In genomic region chr3:195543642-195544536, GRCh38 we compare ENCODE assay signal across 8 cellular contexts. TPM values are rescaled to one million over a fixed set of nuclear protein-coding genes. Genes with fewer than 3 reads are reported as not detected.
DNase-seq lines count a peak whose midpoint lies in the region; FAIRE-seq and TF ChIP-seq lines count a peak whose summit lies in the region.

No MANE protein-coding gene starts in this region.

- H2BK5ac ChIP-seq in neuronal stem cell (ENCODE audit: low read length), result no peak overlapping the region

- H3K27ac ChIP-seq in SJCRH30 (no peak overlapping the region), esophagus muscularis mucosa (replicated peaks in 1 of 4) (peak overlapping the region; percentile 90 to 96 (median 94)), neuronal stem cell (replicated peaks; ENCODE audit: low read length) (no peak overlapping the region)

- H3K4me2 ChIP-seq in neuronal stem cell (ENCODE audit: insufficient read depth, low read length, poor library complexity, severe bottlenecking), result peak overlapping the region; percentile 72

- H3K36me3 ChIP-seq in SJCRH30 (no peaks in the 10 kb centered on the region), esophagus muscularis mucosa (no peaks in the 10 kb centered on the region), neuronal stem cell (replicated peaks in 1 of 2; ENCODE audit: control insufficient read depth in 2 of 2, insufficient read depth in 2 of 2, low read length in 2 of 2) (peaks cover 0 to 3% of the 10 kb centered on the region in 2 donors)

- no peak overlapping the region for H4K91ac ChIP-seq in neuronal stem cell (ENCODE audit: low read depth, low read length, poor library complexity)

- intact Hi-C loops in esophagus muscularis mucosa (cut with DNase I), result loop anchor here (5.0 kb wide), 1 partner anchor 102 kb away; the partner anchor contains the start of gene ACAP2

- H2BK12ac ChIP-seq in neuronal stem cell (ENCODE audit: low read length), result no peak overlapping the region

- H3K14ac ChIP-seq in neuronal stem cell (ENCODE audit: low read length), result no peak overlapping the region

- H3K27me3 ChIP-seq in SJCRH30 (no peaks in the 10 kb centered on the region), esophagus muscularis mucosa (no peaks in the 10 kb centered on the region), neuronal stem cell (ENCODE audit: control insufficient read depth in 3 of 3, insufficient read depth in 3 of 3, low read depth in 1 of 3, low read length in 3 of 3) (peaks cover 0 to 27% (median 12%) of the 10 kb centered on the region in 3 experiments)

- TF ChIP-seq EP300 in esophagus muscularis mucosa (IDR thresholded peaks at IDR 0.05), result no peak

- peak overlapping the region; percentile 24 for H3K9ac ChIP-seq in neuronal stem cell (ENCODE audit: low read depth, low read length, poor library complexity)

- peak overlapping the region; percentile 89 for H2AFZ ChIP-seq in neuronal stem cell (ENCODE audit: low read length)

- peak overlapping the region; percentile 48 for H3K18ac ChIP-seq in neuronal stem cell (ENCODE audit: low read length)

- no peaks in the 10 kb centered on the region for H3K9me3 ChIP-seq in SJCRH30 (replicated peaks)
- H3K9me3 ChIP-seq in esophagus muscularis mucosa, result no peaks in the 10 kb centered on the region
- H3K9me3 ChIP-seq in neuronal stem cell (replicated peaks in 1 of 2; ENCODE audit: control insufficient read depth in 2 of 2, insufficient read depth in 1 of 2, low read depth in 1 of 2, low read length in 2 of 2), result no peaks in the 10 kb centered on the region

- no peak overlapping the region for H2AK5ac ChIP-seq in neuronal stem cell (ENCODE audit: low read depth, low read length)

- no peak for TF ChIP-seq CTCF in esophagus muscularis mucosa (IDR thresholded peaks at IDR 0.05)
- no peak for TF ChIP-seq CTCF in GM20000 (IDR thresholded peaks at IDR 0.05; ENCODE audit: extremely low read depth, missing control alignments)

- peak; percentile 29 for DNase-seq in stimulated activated CD4-positive, alpha-beta T cell treated with anti-CD3 and anti-CD28 coated beads, Interleukin-1b, Interleukin-23, amount 100 ng/mL, for 48 hours
- DNase-seq in stimulated activated CD4-positive, alpha-beta T cell treated with anti-CD3 and anti-CD28 coated beads, Interleukin-12 subunit alpha, Interleukin-12 subunit beta, amount 100 ng/mL, for 4 hours, result no peak
- DNase-seq in SJCRH30 (peak; percentile 14 to 45), esophagus muscularis mucosa (ENCODE audit: extremely low spot score) (peak; percentile 82), neuronal stem cell (ENCODE audit: low spot score) (peak; percentile 24), RCC 7860 (ENCODE audit: low spot score) (no peak), HuH-7 (ENCODE audit: low spot score) (no peak), GM20000 (ENCODE audit: low spot score) (no peak)

- 47% methylated on average over 18 of the region's 32 CpGs for WGBS in esophagus muscularis mucosa
- WGBS in neuronal stem cell (ENCODE audit: extremely low coverage in 2 of 2, insufficient read length in 2 of 2, insufficient replicate concordance in 1 of 2), 2 donors, result no CpG with 5 or more reads among the region's 32 CpGs

- no peak overlapping the region for H3K23ac ChIP-seq in neuronal stem cell (ENCODE audit: low read depth, low read length, poor library complexity)

- H3K79me1 ChIP-seq in neuronal stem cell (ENCODE audit: low read depth, low read length), result no peaks in the 10 kb centered on the region

- no peak overlapping the region for H2BK15ac ChIP-seq in neuronal stem cell (ENCODE audit: low read length)

- FAIRE-seq in RCC 7860 (lab: Jason Lieb, UNC), result no peak

- H3K4me1 ChIP-seq in SJCRH30, result peaks cover 8% of the 10 kb centered on the region; the same call in 1 of the 2 replicates
- H3K4me1 ChIP-seq in esophagus muscularis mucosa, result peaks cover 33 to 71% (median 68%) of the 10 kb centered on the region in 4 donors
- H3K4me1 ChIP-seq in neuronal stem cell (ENCODE audit: control insufficient read depth in 2 of 2, insufficient read depth in 1 of 2, low read depth in 1 of 2, low read length in 2 of 2), result peaks cover 6 to 16% of the 10 kb centered on the region in 2 donors

- H3K4me3 ChIP-seq in SJCRH30, result peak overlapping the region; percentile 97
- peak overlapping the region; percentile 77 to 86 (median 82) for H3K4me3 ChIP-seq in esophagus muscularis mucosa
- peak overlapping the region; percentile 81 to 85 for H3K4me3 ChIP-seq in neuronal stem cell (ENCODE audit: low read length in 2 of 2)

- TF ChIP-seq POLR2A in esophagus muscularis mucosa (IDR thresholded peaks at IDR 0.05; ENCODE audit: low read depth), result no peak

- no peak overlapping the region for H4K8ac ChIP-seq in neuronal stem cell (ENCODE audit: low read depth, low read length)

- H3K4ac ChIP-seq in neuronal stem cell (ENCODE audit: low read length), result no peak overlapping the region

- H2BK120ac ChIP-seq in neuronal stem cell (ENCODE audit: low read depth, low read length), result no peak overlapping the region

RNA-seq across cellular contexts. Expression of gene PPP1R2, which starts 0.8 kb away (rescaled TPM):
- 40.3 and 42.6 TPM in 2 replicates for total RNA-seq in SJCRH30 (2014; rRNA removed; shearing (Covaris generic))
- 100 to 1,000 TPM in 1 of 4 donors, 10 to 100 TPM in 3; 67.6 to 134 (median 86.7) TPM for total RNA-seq in esophagus muscularis mucosa
- polyA plus RNA-seq in neuronal stem cell (2013, experiment 1 of 2), result 21.8 TPM
- 21.1 TPM for polyA plus RNA-seq in neuronal stem cell (2013, experiment 2 of 2)

RNA-seq across cellular contexts. Expression of gene APOD, which starts 39.9 kb away (rescaled TPM):
- total RNA-seq in SJCRH30 (2014; rRNA removed; shearing (Covaris generic)), result 0.12 and 0.33 TPM in 2 replicates
- 100 to 1,000 TPM; 355 to 591 (median 523) TPM for total RNA-seq in esophagus muscularis mucosa
- polyA plus RNA-seq in neuronal stem cell (2013, experiment 1 of 2), result not detected
- polyA plus RNA-seq in neuronal stem cell (2013, experiment 2 of 2), result not detected

Comparison
In these comparisons a context has a peak if more than half of its experiments do, and no peak if none do; other contexts are left out.
1. DNase-seq: peak in stimulated activated CD4-positive, alpha-beta T cell treated with anti-CD3 and anti-CD28 coated beads, Interleukin-1b, Interleukin-23, amount 100 ng/mL, for 48 hours (single experiment), SJCRH30 (2 of 2), esophagus muscularis mucosa (single experiment) and neuronal stem cell (single experiment); none in stimulated activated CD4-positive, alpha-beta T cell treated with anti-CD3 and anti-CD28 coated beads, Interleukin-12 subunit alpha, Interleukin-12 subunit beta, amount 100 ng/mL, for 4 hours (single experiment), RCC 7860 (single experiment), HuH-7 (single experiment) and GM20000 (single experiment).
2. H3K27ac ChIP-seq: peak in esophagus muscularis mucosa (4 of 4); none in SJCRH30 (single experiment) and neuronal stem cell (single experiment).
3. RNA of gene APOD, which starts 39.9 kb away (total RNA-seq): 355 to 591 TPM in esophagus muscularis mucosa; 0.12 to 0.33 TPM in SJCRH30; every median in the first group is over 100 times any median in the second.
4. Peak in every context shown above with its lines, with median percentiles within 50 percentile points of each other: H3K4me3 ChIP-seq.